ENCODE assay signal across 8 cellular contexts in the genomic region with DNA sequence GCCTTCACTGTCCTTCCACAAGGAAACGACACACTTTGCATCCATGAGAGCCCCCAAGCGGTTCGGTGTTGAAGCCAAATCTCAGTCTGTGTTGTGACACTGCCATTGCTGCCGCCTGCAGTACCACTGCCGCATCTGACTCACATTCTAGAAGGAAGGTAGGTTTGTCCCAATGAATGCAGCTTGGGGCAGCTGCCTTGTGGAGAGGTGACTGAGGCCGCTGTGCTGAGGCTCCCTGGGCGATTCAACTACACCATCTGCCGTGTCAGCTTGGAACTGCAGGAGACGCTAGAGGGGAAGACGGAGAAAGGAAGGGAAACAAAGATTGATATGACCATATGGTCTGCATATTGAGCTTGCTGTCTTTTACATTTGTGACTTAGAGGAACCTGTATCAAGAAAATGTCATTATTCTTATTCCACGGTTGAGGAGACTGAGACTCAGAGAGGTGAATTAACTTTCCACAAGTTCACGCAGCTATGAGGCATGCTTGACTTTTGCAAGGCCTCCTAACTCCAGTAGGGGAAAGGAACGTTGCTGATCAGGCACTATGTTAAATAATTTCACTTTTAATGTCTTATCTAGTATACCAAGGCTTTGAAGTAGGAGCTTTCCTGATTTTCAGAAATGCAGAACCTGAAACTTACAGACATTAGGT. TPM values are rescaled to one million over a fixed set of nuclear protein-coding genes. Genes with fewer than 3 reads are reported as not detected.
DNase-seq lines count a peak whose midpoint lies in the region; TF ChIP-seq lines count a peak whose summit lies in the region.

No MANE protein-coding gene starts in this region.

- H3K27me3 ChIP-seq in HAP-1 (ENCODE audit: low read depth) = no peaks in the 10 kb centered on the region
- no peaks in the 10 kb centered on the region for H3K27me3 ChIP-seq in transverse colon

- intact Hi-C loops in activated T-helper 1 cell treated with anti-CD3 and anti-CD28 coated beads, Interleukin-12 subunit alpha, Interleukin-12 subunit beta, Interleukin-2, Interleukin-4 antibody, amounts not matched to agents 30 ng/mL and 10 ng/mL and 1 ng/mL, durations not matched to agents 14 hours and 24 hours and 36 hours (cut with micrococcal nuclease) = loop anchor here (2.0 kb wide), 3 partner anchors 44 to 318 kb away; a partner anchor contains a TSS
- intact Hi-C loops in transverse colon (cut with DNase I; ENCODE audit: low total_unique reads) = no loop called here

- no peak for TF ChIP-seq EP300 in transverse colon (IDR thresholded peaks at IDR 0.05; ENCODE audit: low read depth)

- no peak for TF ChIP-seq POLR2A in transverse colon (IDR thresholded peaks at IDR 0.05)

- TF ChIP-seq CTCF in osteocyte (IDR thresholded peaks at IDR 0.05) (peak; percentile 96), transverse colon (IDR thresholded peaks at IDR 0.05) (peak; percentile 82 to 89 (median 82))

- H3K36me3 Mint-ChIP-seq in activated T-helper 1 cell treated with anti-CD3 and anti-CD28 coated beads, Interleukin-12 subunit alpha, Interleukin-12 subunit beta, Interleukin-2, Interleukin-4 antibody, amounts not matched to agents 30 ng/mL and 10 ng/mL and 1 ng/mL, durations not matched to agents 14 hours and 24 hours and 36 hours (ENCODE audit: low read depth) = no peaks in the 10 kb centered on the region
- no peaks in the 10 kb centered on the region for H3K36me3 Mint-ChIP-seq in osteocyte (ENCODE audit: unreplicated experiment)

- H3K4me3 ChIP-seq in HAP-1 (no peak overlapping the region), transverse colon (no peak overlapping the region)

- DNase-seq in GM04503 (ENCODE audit: low read depth) = peak; percentile 23
- peak; percentile 88 to 90 for DNase-seq in HAP-1 (ENCODE audit: low spot score in 2 of 2)
- DNase-seq in M059J (ENCODE audit: low read depth) = peak; percentile 91
- peak; percentile 91 for DNase-seq in RPMI8226
- DNase-seq in activated T-helper 1 cell treated with anti-CD3 and anti-CD28 coated beads, Interleukin-12 subunit alpha, Interleukin-12 subunit beta, Interleukin-2, Interleukin-4 antibody, amounts not matched to agents 30 ng/mL and 10 ng/mL and 1 ng/mL, durations not matched to agents 14 hours and 24 hours and 36 hours (ENCODE audit: low spot score) = peak; percentile 59
- DNase-seq in fibroblast of the conjunctiva (ENCODE audit: low read depth) = peak; percentile 43
- peak; percentile 87 for DNase-seq in osteocyte (ENCODE audit: extremely low spot score, unreplicated experiment)
- DNase-seq in transverse colon = peak; percentile 74

- H3K4me3 Mint-ChIP-seq in activated T-helper 1 cell treated with anti-CD3 and anti-CD28 coated beads, Interleukin-12 subunit alpha, Interleukin-12 subunit beta, Interleukin-2, Interleukin-4 antibody, amounts not matched to agents 30 ng/mL and 10 ng/mL and 1 ng/mL, durations not matched to agents 14 hours and 24 hours and 36 hours = no peak overlapping the region
- no peak overlapping the region for H3K4me3 Mint-ChIP-seq in osteocyte (ENCODE audit: unreplicated experiment)

- H3K4me1 Mint-ChIP-seq in activated T-helper 1 cell treated with anti-CD3 and anti-CD28 coated beads, Interleukin-12 subunit alpha, Interleukin-12 subunit beta, Interleukin-2, Interleukin-4 antibody, amounts not matched to agents 30 ng/mL and 10 ng/mL and 1 ng/mL, durations not matched to agents 14 hours and 24 hours and 36 hours (ENCODE audit: low read depth) = no peaks in the 10 kb centered on the region
- H3K4me1 Mint-ChIP-seq in osteocyte (ENCODE audit: unreplicated experiment) = no peaks in the 10 kb centered on the region

- H3K36me3 ChIP-seq in HAP-1 (replicated peaks) (no peaks in the 10 kb centered on the region), transverse colon (no peaks in the 10 kb centered on the region)

- peaks cover 5% of the 10 kb centered on the region for H3K27me3 Mint-ChIP-seq in activated T-helper 1 cell treated with anti-CD3 and anti-CD28 coated beads, Interleukin-12 subunit alpha, Interleukin-12 subunit beta, Interleukin-2, Interleukin-4 antibody, amounts not matched to agents 30 ng/mL and 10 ng/mL and 1 ng/mL, durations not matched to agents 14 hours and 24 hours and 36 hours (ENCODE audit: insufficient read depth)
- H3K27me3 Mint-ChIP-seq in osteocyte (ENCODE audit: unreplicated experiment) = no peaks in the 10 kb centered on the region

- H3K9me3 ChIP-seq in HAP-1 (no peaks in the 10 kb centered on the region), transverse colon (no peaks in the 10 kb centered on the region)

- H3K27ac ChIP-seq in transverse colon = no peak overlapping the region

- no peaks in the 10 kb centered on the region for H3K4me1 ChIP-seq in HAP-1
- no peaks in the 10 kb centered on the region for H3K4me1 ChIP-seq in transverse colon

- in situ Hi-C loops in HAP-1 (cut with MboI; ENCODE audit: low sequenced_read_pairs) (no loop called here), transverse colon (cut with MboI; ENCODE audit: low pct_ligation_motif_present in 1 of 4, low pct_unique_long_range_greater_than_20kb in 1 of 4, low sequenced_read_pairs in 3 of 4) (no loop called here)

- WGBS in transverse colon (ENCODE audit: low coverage in 1 of 2), 2 donors = 15 to 18% methylated on average over 8 to 13 of the region's 13 CpGs

- H3K9me3 Mint-ChIP-seq in activated T-helper 1 cell treated with anti-CD3 and anti-CD28 coated beads, Interleukin-12 subunit alpha, Interleukin-12 subunit beta, Interleukin-2, Interleukin-4 antibody, amounts not matched to agents 30 ng/mL and 10 ng/mL and 1 ng/mL, durations not matched to agents 14 hours and 24 hours and 36 hours = no peaks in the 10 kb centered on the region
- no peaks in the 10 kb centered on the region for H3K9me3 Mint-ChIP-seq in osteocyte (ENCODE audit: unreplicated experiment)

- H3K27ac Mint-ChIP-seq in activated T-helper 1 cell treated with anti-CD3 and anti-CD28 coated beads, Interleukin-12 subunit alpha, Interleukin-12 subunit beta, Interleukin-2, Interleukin-4 antibody, amounts not matched to agents 30 ng/mL and 10 ng/mL and 1 ng/mL, durations not matched to agents 14 hours and 24 hours and 36 hours = no peak overlapping the region
- no peak overlapping the region for H3K27ac Mint-ChIP-seq in osteocyte (ENCODE audit: unreplicated experiment)

RNA-seq across cellular contexts. Expression of a gene that starts 43.5 kb away (rescaled TPM):
- 229 and 276 TPM in 2 replicates for total RNA-seq in M059J (2014; rRNA removed; shearing (Covaris generic))
- 147 and 175 TPM in 2 replicates for total RNA-seq in activated T-helper 1 cell treated with anti-CD3 and anti-CD28 coated beads, Interleukin-12 subunit alpha, Interleukin-12 subunit beta, Interleukin-2, Interleukin-4 antibody, amounts not matched to agents 30 ng/mL and 10 ng/mL and 1 ng/mL, durations not matched to agents 14 hours and 24 hours and 36 hours
- total RNA-seq in osteocyte (93.2 and 94.7 TPM in 2 replicates), transverse colon (10 to 100 TPM; 27.1 to 80.8 (median 49.0) TPM)

Comparison
In these comparisons a context has a peak if more than half of its experiments do, and no peak if none do; other contexts are left out.
1. DNase-seq: peak in every context shown above with its lines; median percentile 91 in M059J; 91 in RPMI8226; 89 in HAP-1; 87 in osteocyte; 74 in transverse colon; 59 in activated T-helper 1 cell treated with anti-CD3 and anti-CD28 coated beads, Interleukin-12 subunit alpha, Interleukin-12 subunit beta, Interleukin-2, Interleukin-4 antibody, amounts not matched to agents 30 ng/mL and 10 ng/mL and 1 ng/mL, durations not matched to agents 14 hours and 24 hours and 36 hours; 43 in fibroblast of the conjunctiva; 23 in GM04503.